Comparison of ENCODE assay signal across 15 cellular contexts in genomic region chr15:32706704-32707103, GRCh38. TPM values are rescaled to one million over a fixed set of nuclear protein-coding genes. Genes with fewer than 3 reads are reported as not detected.
DNase-seq lines count a peak whose midpoint lies in the region; ATAC-seq, FAIRE-seq and TF ChIP-seq lines count a peak whose summit lies in the region.
"Had no signal": no experiment of that assay in that cellular context is flagged by ENCODE, and none has a peak within 500 bp of the region (broad histone marks: within the 10 kb centered on the region; RNA-seq: fewer than 3 reads in every experiment).

No MANE protein-coding gene starts in this region.

- no peaks in the 10 kb centered on the region for H3K9me3 Mint-ChIP-seq in astrocyte (ENCODE audit: unreplicated experiment)
- H3K9me3 Mint-ChIP-seq in activated CD4-positive, alpha-beta T cell treated with anti-CD3 and anti-CD28 coated beads, Interleukin-2, amount 10 ng/mL, durations not matched to agents 7 days and 5 days: no peaks in the 10 kb centered on the region
- H3K9me3 Mint-ChIP-seq in activated naive CD8-positive, alpha-beta T cell treated with anti-CD3 and anti-CD28 coated beads, Interleukin-2, amount 50 U/mL, for 24 hours: no peaks in the 10 kb centered on the region
- H3K9me3 Mint-ChIP-seq: dendritic cell treated with granulocyte-macrophage colony-stimulating factor and Interleukin-4, amounts not matched to agents 40 ng/mL and 50 ng/mL, for 4 days; WTC11 had no signal

- H2AK5ac ChIP-seq in mesenchymal stem cell (ENCODE audit: low read length, severe bottlenecking): no peak overlapping the region

- H3K36me3 Mint-ChIP-seq in astrocyte (ENCODE audit: low read depth, unreplicated experiment): no peaks in the 10 kb centered on the region
- H3K36me3 Mint-ChIP-seq in activated CD4-positive, alpha-beta T cell treated with anti-CD3 and anti-CD28 coated beads, Interleukin-2, amount 10 ng/mL, durations not matched to agents 7 days and 5 days (ENCODE audit: low read depth): no peaks in the 10 kb centered on the region
- no peaks in the 10 kb centered on the region for H3K36me3 Mint-ChIP-seq in activated naive CD8-positive, alpha-beta T cell treated with anti-CD3 and anti-CD28 coated beads, Interleukin-2, amount 50 U/mL, for 24 hours (ENCODE audit: low read depth)
- H3K36me3 Mint-ChIP-seq: WTC11 had no signal

- H3K79me2 ChIP-seq in astrocyte (ENCODE audit: insufficient read depth, low read length): no peaks in the 10 kb centered on the region

- H3K36me3 ChIP-seq in astrocyte (ENCODE audit: insufficient read depth, low read length) (no peaks in the 10 kb centered on the region), mesenchymal stem cell (ENCODE audit: control insufficient read depth in 1 of 2, insufficient read depth in 2 of 2, low read depth in 1 of 2, low read length in 2 of 2) (no peaks in the 10 kb centered on the region)

- H3K14ac ChIP-seq in mesenchymal stem cell (ENCODE audit: low read length in 2 of 2): no peak overlapping the region

- peaks cover 9% of the 10 kb centered on the region for H3K27me3 Mint-ChIP-seq in astrocyte (ENCODE audit: low read depth, unreplicated experiment)
- H3K27me3 Mint-ChIP-seq in activated CD4-positive, alpha-beta T cell treated with anti-CD3 and anti-CD28 coated beads, Interleukin-2, amount 10 ng/mL, durations not matched to agents 7 days and 5 days: peaks cover 50% of the 10 kb centered on the region
- H3K27me3 Mint-ChIP-seq in activated naive CD8-positive, alpha-beta T cell treated with anti-CD3 and anti-CD28 coated beads, Interleukin-2, amount 50 U/mL, for 24 hours: peaks cover 38% of the 10 kb centered on the region

- no peak overlapping the region for H3K4ac ChIP-seq in mesenchymal stem cell (ENCODE audit: low read depth in 1 of 2, low read length in 2 of 2)

- WGBS in mesenchymal stem cell: 13% methylated on average over 3 of the region's 3 CpGs

- H3K27ac ChIP-seq in astrocyte (ENCODE audit: low read depth, low read length): peak overlapping the region; percentile 61
- H3K27ac ChIP-seq in mesenchymal stem cell (ENCODE audit: low read length, poor library complexity, severe bottlenecking): peak overlapping the region; percentile 68
- H3K27ac ChIP-seq: HL-60 had no signal

- peak overlapping the region; percentile 7 for H4K8ac ChIP-seq in mesenchymal stem cell (ENCODE audit: low read length)

- H3K27me3 ChIP-seq in astrocyte (ENCODE audit: insufficient read depth, low read length): no peaks in the 10 kb centered on the region
- H3K27me3 ChIP-seq in mesenchymal stem cell (ENCODE audit: control insufficient read depth in 1 of 2, insufficient read depth in 1 of 2, low read length in 2 of 2): peaks cover 0 to 5% of the 10 kb centered on the region in 2 experiments

- H3K4me1 ChIP-seq in astrocyte (ENCODE audit: insufficient read depth, low read length) (peaks cover 38% of the 10 kb centered on the region), mesenchymal stem cell (ENCODE audit: control insufficient read depth, insufficient read depth, low read depth, low read length) (peaks cover 3% of the 10 kb centered on the region)

- H3K9me3 ChIP-seq in astrocyte (ENCODE audit: insufficient read depth, low read depth, low read length) (no peaks in the 10 kb centered on the region), mesenchymal stem cell (ENCODE audit: control insufficient read depth, low read length) (no peaks in the 10 kb centered on the region)

- H2AFZ ChIP-seq in astrocyte (ENCODE audit: low read depth, low read length) (no peak overlapping the region), mesenchymal stem cell (ENCODE audit: low read depth, low read length) (no peak overlapping the region)

- peak overlapping the region in 1 of 2 experiments; percentile 68 for H2BK12ac ChIP-seq in mesenchymal stem cell (ENCODE audit: low read length in 2 of 2)

- H3K4me3 ChIP-seq in AG10803 (ENCODE audit: low read length) (no peak overlapping the region), astrocyte (ENCODE audit: insufficient read depth, low read depth, low read length) (no peak overlapping the region), mesenchymal stem cell (ENCODE audit: insufficient read depth in 1 of 2, low read depth in 1 of 2, low read length in 2 of 2) (no peak overlapping the region)

- H4K20me1 ChIP-seq in astrocyte (ENCODE audit: insufficient read depth, low read length): no peaks in the 10 kb centered on the region

- DNase-seq in AG10803 (ENCODE audit: low read depth) (peak; percentile 78), HTR-8/SVneo (ENCODE audit: insufficient read length, low spot score) (peak; percentile 38), astrocyte (ENCODE audit: low read depth) (peak; percentile 81), mesenchymal stem cell (peak; percentile 63), NCI-H524 (lab: John Stamatoyannopoulos, UW) (no peak), T-helper 9 cell (no peak)
- no peak for DNase-seq in activated CD4-positive, alpha-beta T cell treated with anti-CD3 and anti-CD28 coated beads, Interleukin-2, amount 10 ng/mL, durations not matched to agents 7 days and 5 days
- no peak for DNase-seq in activated naive CD8-positive, alpha-beta T cell treated with anti-CD3 and anti-CD28 coated beads, Interleukin-2, amount 50 U/mL, for 24 hours
- DNase-seq: NCI-H1694; NCI-H446; stimulated activated CD4-positive, alpha-beta T cell treated with anti-CD3 and anti-CD28 coated beads, Interleukin-15, amount 100 ng/mL, for 24 hours had no signal

- no peak overlapping the region for H4K91ac ChIP-seq in mesenchymal stem cell (ENCODE audit: low read length)

- POLR2A ChIA-PET in activated CD4-positive, alpha-beta T cell treated with anti-CD3 and anti-CD28 coated beads, Interleukin-2, amount 10 ng/mL, durations not matched to agents 7 days and 5 days (lab: Charles Lee): no interaction called here

- H3K4me3 Mint-ChIP-seq in astrocyte (ENCODE audit: unreplicated experiment): no peak overlapping the region
- H3K4me3 Mint-ChIP-seq in activated CD4-positive, alpha-beta T cell treated with anti-CD3 and anti-CD28 coated beads, Interleukin-2, amount 10 ng/mL, durations not matched to agents 7 days and 5 days: no peak overlapping the region
- no peak overlapping the region for H3K4me3 Mint-ChIP-seq in activated naive CD8-positive, alpha-beta T cell treated with anti-CD3 and anti-CD28 coated beads, Interleukin-2, amount 50 U/mL, for 24 hours
- H3K4me3 Mint-ChIP-seq: dendritic cell treated with granulocyte-macrophage colony-stimulating factor and Interleukin-4, amounts not matched to agents 40 ng/mL and 50 ng/mL, for 4 days; WTC11 had no signal

- H3K4me1 Mint-ChIP-seq in astrocyte (ENCODE audit: low read depth, unreplicated experiment): peaks cover 33% of the 10 kb centered on the region
- no peaks in the 10 kb centered on the region for H3K4me1 Mint-ChIP-seq in activated CD4-positive, alpha-beta T cell treated with anti-CD3 and anti-CD28 coated beads, Interleukin-2, amount 10 ng/mL, durations not matched to agents 7 days and 5 days
- H3K4me1 Mint-ChIP-seq in activated naive CD8-positive, alpha-beta T cell treated with anti-CD3 and anti-CD28 coated beads, Interleukin-2, amount 50 U/mL, for 24 hours: no peaks in the 10 kb centered on the region
- H3K4me1 Mint-ChIP-seq: WTC11 had no signal

- no peak overlapping the region for H2BK5ac ChIP-seq in mesenchymal stem cell (ENCODE audit: low read depth, low read length, poor library complexity, severe bottlenecking)

- no peak overlapping the region for H2BK120ac ChIP-seq in mesenchymal stem cell (ENCODE audit: low read depth, low read length)

- FAIRE-seq in HTR-8/SVneo (lab: Jason Lieb, UNC): no peak
- peak; percentile 34 for FAIRE-seq in astrocyte (lab: Jason Lieb, UNC)

- H3K4me2 ChIP-seq in astrocyte (ENCODE audit: low read length) (peak overlapping the region; percentile 63), mesenchymal stem cell (ENCODE audit: low read length, poor library complexity, severe bottlenecking) (no peak overlapping the region)

- CTCF ChIA-PET in activated CD4-positive, alpha-beta T cell treated with anti-CD3 and anti-CD28 coated beads, Interleukin-2, amount 10 ng/mL, durations not matched to agents 7 days and 5 days (lab: Charles Lee): no interaction called here

- no peak overlapping the region for H3K27ac Mint-ChIP-seq in astrocyte (ENCODE audit: unreplicated experiment)
- no peak overlapping the region for H3K27ac Mint-ChIP-seq in activated CD4-positive, alpha-beta T cell treated with anti-CD3 and anti-CD28 coated beads, Interleukin-2, amount 10 ng/mL, durations not matched to agents 7 days and 5 days
- no peak overlapping the region for H3K27ac Mint-ChIP-seq in activated naive CD8-positive, alpha-beta T cell treated with anti-CD3 and anti-CD28 coated beads, Interleukin-2, amount 50 U/mL, for 24 hours
- H3K27ac Mint-ChIP-seq: dendritic cell treated with granulocyte-macrophage colony-stimulating factor and Interleukin-4, amounts not matched to agents 40 ng/mL and 50 ng/mL, for 4 days; WTC11 had no signal

- no peak overlapping the region for H2BK15ac ChIP-seq in mesenchymal stem cell (ENCODE audit: low read depth, poor library complexity, severe bottlenecking)

- H3K79me1 ChIP-seq in mesenchymal stem cell (replicated peaks; ENCODE audit: low read length, poor library complexity, severe bottlenecking): no peaks in the 10 kb centered on the region

- H3K18ac ChIP-seq in mesenchymal stem cell (ENCODE audit: low read depth in 1 of 2, low read length in 2 of 2): no peak overlapping the region

- no peak for ATAC-seq in activated naive CD8-positive, alpha-beta T cell treated with anti-CD3 and anti-CD28 coated beads, Interleukin-2, amount 50 U/mL, for 24 hours
- ATAC-seq: esophagus mucosa, WTC11 had no signal

- no peak for TF ChIP-seq CTCF in AG10803 (conservative IDR thresholded peaks at IDR 0.05; ENCODE audit: low read length)
- no peak for TF ChIP-seq CTCF in astrocyte (IDR thresholded peaks at IDR 0.05; ENCODE audit: insufficient read depth, low read depth, low read length)

- peak overlapping the region; percentile 52 for H3K9ac ChIP-seq in astrocyte (ENCODE audit: low read length)
- H3K9ac ChIP-seq in mesenchymal stem cell (ENCODE audit: low read length): peak overlapping the region; percentile 46

- no peak overlapping the region for H3K23ac ChIP-seq in mesenchymal stem cell (ENCODE audit: low read length in 2 of 2)

RNA-seq across cellular contexts. Expression of gene GREM1, which starts 11.1 kb away (rescaled TPM):
- 74.5 and 112 TPM in 2 replicates for total RNA-seq in astrocyte
- polyA plus RNA-seq in mesenchymal stem cell (2013, experiment 1 of 2): 20.7 TPM
- 22.2 TPM for polyA plus RNA-seq in mesenchymal stem cell (2013, experiment 2 of 2)
- total RNA-seq in activated CD4-positive, alpha-beta T cell treated with anti-CD3 and anti-CD28 coated beads, Interleukin-2, amount 10 ng/mL, durations not matched to agents 7 days and 5 days: not detected

Comparison
In these comparisons a context has a peak if more than half of its experiments do, and no peak if none do; other contexts are left out.
1. DNase-seq: peak in AG10803 (single experiment), HTR-8/SVneo (single experiment), astrocyte (single experiment) and mesenchymal stem cell (single experiment); none in NCI-H524 (0 of 2), activated CD4-positive, alpha-beta T cell treated with anti-CD3 and anti-CD28 coated beads, Interleukin-2, amount 10 ng/mL, durations not matched to agents 7 days and 5 days (single experiment), activated naive CD8-positive, alpha-beta T cell treated with anti-CD3 and anti-CD28 coated beads, Interleukin-2, amount 50 U/mL, for 24 hours (single experiment) and T-helper 9 cell (single experiment).
2. RNA of gene GREM1, which starts 11.1 kb away (total RNA-seq): 74.5 to 112 TPM in astrocyte; not detected in activated CD4-positive, alpha-beta T cell treated with anti-CD3 and anti-CD28 coated beads, Interleukin-2, amount 10 ng/mL, durations not matched to agents 7 days and 5 days; every median in the first group is over 10 times any median in the second.